Comparison of ENCODE assay signal across 30 cellular contexts in the genomic region with DNA sequence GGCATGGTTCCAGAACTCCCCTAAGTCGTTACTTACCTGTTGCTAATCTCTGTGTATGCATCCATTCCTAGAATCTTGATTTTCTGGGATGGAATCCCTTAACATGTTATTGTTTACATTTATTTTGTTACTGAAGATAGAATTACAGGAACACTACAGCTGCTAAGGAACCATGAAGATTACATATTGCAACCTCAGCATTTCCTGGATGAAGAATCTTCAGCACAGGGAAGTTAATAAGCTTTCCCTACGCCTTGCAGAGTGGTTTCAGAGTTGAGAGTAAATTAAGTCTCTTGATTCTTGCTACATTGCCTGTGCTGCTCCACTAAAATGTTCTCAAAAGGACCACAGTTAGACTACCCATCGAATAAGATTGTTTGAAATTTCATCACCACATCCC. TPM values are rescaled to one million over a fixed set of nuclear protein-coding genes. Genes with fewer than 3 reads are reported as not detected.
"Had no signal": no experiment of that assay in that cellular context is flagged by ENCODE, and none has a peak within 500 bp of the region (broad histone marks: within the 10 kb centered on the region; RNA-seq: fewer than 3 reads in every experiment).

No MANE protein-coding gene starts in this region.

- H3K27me3 ChIP-seq: brain microvascular endothelial cell, cardiac muscle cell, MG63, Peyer's patch, SJSA1 had no signal

- H3K36me3 ChIP-seq: brain microvascular endothelial cell, cardiac muscle cell, MG63, Peyer's patch, SJSA1 had no signal

- H3K4me1 ChIP-seq: Peyer's patch, SJSA1 had no signal

- H3K4me1 Mint-ChIP-seq: activated CD8-positive, alpha-beta memory T cell treated with anti-CD3 and anti-CD28 coated beads, Interleukin-2, amount 10 ng/mL, durations not matched to agents 7 days and 5 days; activated T-helper 17 cell treated with anti-CD3 and anti-CD28 coated beads, Interleukin-2, amount 50 U/mL, for 72 hours; WTC11 had no signal

- ATAC-seq: activated CD8-positive, alpha-beta memory T cell treated with anti-CD3 and anti-CD28 coated beads, Interleukin-2, amount 10 ng/mL, durations not matched to agents 7 days and 5 days; activated T-helper 17 cell treated with anti-CD3 and anti-CD28 coated beads, Interleukin-2, amount 50 U/mL, for 72 hours had no signal

- H3K4me3 Mint-ChIP-seq: activated CD8-positive, alpha-beta memory T cell treated with anti-CD3 and anti-CD28 coated beads, Interleukin-2, amount 10 ng/mL, durations not matched to agents 7 days and 5 days; activated naive CD4-positive, alpha-beta T cell treated with anti-CD3 and anti-CD28 coated beads for 36 hours; activated naive CD8-positive, alpha-beta T cell; activated T-helper 17 cell treated with anti-CD3 and anti-CD28 coated beads, Interleukin-2, amount 50 U/mL, for 72 hours; T-helper 1 cell treated with Interleukin-12 subunit alpha and Interleukin-12 subunit beta and Interleukin-4 antibody, amounts not matched to agents 30 μg/mL and 1 μg/mL, for 36 hours; WTC11 had no signal

- H3K27ac ChIP-seq: brain microvascular endothelial cell, cardiac muscle cell, Peyer's patch, RWPE1, SJSA1 had no signal

- H3K9me3 ChIP-seq: MG63, Peyer's patch, SJSA1 had no signal

- H3K4me3 ChIP-seq: cardiac muscle cell, MG63, Peyer's patch, SJSA1 had no signal

- H3K27ac Mint-ChIP-seq: activated CD8-positive, alpha-beta memory T cell treated with anti-CD3 and anti-CD28 coated beads, Interleukin-2, amount 10 ng/mL, durations not matched to agents 7 days and 5 days; activated naive CD4-positive, alpha-beta T cell treated with anti-CD3 and anti-CD28 coated beads for 36 hours; activated naive CD8-positive, alpha-beta T cell; activated T-helper 17 cell treated with anti-CD3 and anti-CD28 coated beads, Interleukin-2, amount 50 U/mL, for 72 hours; T-helper 1 cell treated with Interleukin-12 subunit alpha and Interleukin-12 subunit beta and Interleukin-4 antibody, amounts not matched to agents 30 μg/mL and 1 μg/mL, for 36 hours; WTC11 had no signal

- H3K27me3 Mint-ChIP-seq: activated CD8-positive, alpha-beta memory T cell treated with anti-CD3 and anti-CD28 coated beads, Interleukin-2, amount 10 ng/mL, durations not matched to agents 7 days and 5 days; activated naive CD8-positive, alpha-beta T cell; activated T-helper 17 cell treated with anti-CD3 and anti-CD28 coated beads, Interleukin-2, amount 50 U/mL, for 72 hours had no signal

- DNase-seq: activated CD4-positive, alpha-beta T cell treated with anti-CD3 and anti-CD28 coated beads for 48 hours; activated CD4-positive, alpha-beta T cell treated with anti-CD3 and anti-CD28 coated beads, Interleukin-2, amount 50 U/mL, for 4 hours; activated CD4-positive, CD25-positive, alpha-beta regulatory T cell treated with anti-CD3 and anti-CD28 coated beads, Interleukin-2, amount 50 U/mL, for 72 hours; activated CD8-positive, alpha-beta memory T cell treated with anti-CD3 and anti-CD28 coated beads, Interleukin-2, amount 10 ng/mL, durations not matched to agents 7 days and 5 days; activated gamma-delta T cell; activated naive CD4-positive, alpha-beta T cell treated with anti-CD3 and anti-CD28 coated beads for 36 hours; activated T-cell treated with anti-CD3 and anti-CD28 coated beads, Interleukin-2, amount 50 U/mL, for 48 hours; brain microvascular endothelial cell; MG63; MV-4-11; NCI-H1092 treated with DMSO at 0.1 percent for 48 hours; NCI-H1436; NCI-H187; NCI-H2081; NCI-H2171; NCI-H2227 treated with DMSO at 0.1 percent for 48 hours; NCI-H446 treated with DMSO at 0.1 percent for 48 hours; NCI-H524 treated with DMSO at 0.1 percent for 48 hours; NCI-H774; NK-92 treated with Interleukin-12 subunit alpha and Interleukin-12 subunit beta, amount 100 ng/mL, for 24 hours; Peyer's patch; SHP77; T-helper 9 cell had no signal

RNA-seq across cellular contexts. Expression of a gene that starts 31.4 kb away (rescaled TPM):
- total RNA-seq: Peyer's patch, SJSA1, WTC11 had no signal
- polyA plus RNA-seq: cardiac muscle cell had no signal
